1 cellular context compared by ENCODE assay signal in genomic region chr10:50624866-50625491, GRCh38.
A peak's percentile ranks its signal among the peaks of the same experiment; 100 is the strongest.
TF ChIP-seq lines count a peak whose summit lies in the region.

No MANE protein-coding gene starts in this region.

TF ChIP-seq in HepG2, 621 proteins besides CTCF, POLR2A, EP300 and RAD21 (continued from another document and continues in another):
- TF ChIP-seq MTERF4 (CRISPR knock-in tag; IDR thresholded peaks at IDR 0.05) (no peak; the same call in 1 of the 2 replicates), ZNF503 (CRISPR knock-in tag; IDR thresholded peaks at IDR 0.05) (no peak; the same call in none of the 2 replicates), ARNT (IDR thresholded peaks at IDR 0.05) (no peak), JARID2 (CRISPR knock-in tag; IDR thresholded peaks at IDR 0.05; ENCODE audit: insufficient replicate concordance) (no peak), ZNF619 (CRISPR knock-in tag; IDR thresholded peaks at IDR 0.05) (0 out of 2 replicates have a peak, but pooled peaks have one; percentile 32), ZSCAN31 (CRISPR knock-in tag; IDR thresholded peaks at IDR 0.05; ENCODE audit: low read depth) (peak; percentile 78), TBL1XR1 (IDR thresholded peaks at IDR 0.05; ENCODE audit: borderline replicate concordance, low read length, partially characterized antibody) (no peak), ZNF564 (CRISPR knock-in tag; IDR thresholded peaks at IDR 0.05) (peak; percentile 83; the same call in 1 of the 2 replicates), ZNF143 (CRISPR knock-in tag; IDR thresholded peaks at IDR 0.05) (peak; percentile 73), HOXA3 (CRISPR knock-in tag; IDR thresholded peaks at IDR 0.05) (peak; percentile 77; the same call in 1 of the 2 replicates), ZNF607 (CRISPR knock-in tag; IDR thresholded peaks at IDR 0.05; ENCODE audit: borderline replicate concordance) (peak; percentile 11; the same call in 1 of the 2 replicates), YEATS4 (CRISPR knock-in tag; IDR thresholded peaks at IDR 0.05; ENCODE audit: borderline replicate concordance) (peak; percentile 81), ZNF207 (IDR thresholded peaks at IDR 0.05; ENCODE audit: borderline replicate concordance) (no peak), ZNF17 (CRISPR knock-in tag; IDR thresholded peaks at IDR 0.05) (no peak), ZBTB39 (CRISPR knock-in tag; IDR thresholded peaks at IDR 0.05) (peak; percentile 48; the same call in 1 of the 2 replicates), LCORL (IDR thresholded peaks at IDR 0.05) (no peak), LCORL (CRISPR knock-in tag; IDR thresholded peaks at IDR 0.05) (peak; percentile 74), ZNF639 (CRISPR knock-in tag; conservative IDR thresholded peaks at IDR 0.05) (peak; percentile 75; the same call in 1 of the 2 replicates), ZNF672 (CRISPR knock-in tag; IDR thresholded peaks at IDR 0.05) (no peak), ZNF329 (CRISPR knock-in tag; IDR thresholded peaks at IDR 0.05; ENCODE audit: low read depth) (peak; percentile 36; the same call in 1 of the 2 replicates), NKX3-1 (CRISPR knock-in tag; IDR thresholded peaks at IDR 0.05) (peak; percentile 73; the same call in 1 of the 2 replicates), ZNF562 (CRISPR knock-in tag; IDR thresholded peaks at IDR 0.05; ENCODE audit: borderline replicate concordance) (no peak), HMGA1 (CRISPR knock-in tag; conservative IDR thresholded peaks at IDR 0.05) (no peak), TGIF2 (CRISPR knock-in tag; IDR thresholded peaks at IDR 0.05) (peak; percentile 73; the same call in 1 of the 2 replicates), AFF4 (CRISPR knock-in tag; IDR thresholded peaks at IDR 0.05) (0 out of 2 replicates have a peak, but pooled peaks have one; percentile 38), HES4 (CRISPR knock-in tag; IDR thresholded peaks at IDR 0.05; ENCODE audit: borderline replicate concordance) (peak; percentile 37), ZNF792 (CRISPR knock-in tag; IDR thresholded peaks at IDR 0.05) (no peak), WIZ (CRISPR knock-in tag; IDR thresholded peaks at IDR 0.05) (peak; percentile 8; the same call in 1 of the 2 replicates), SMC3 (IDR thresholded peaks at IDR 0.05; ENCODE audit: low read length) (peak; percentile 24; the same call in 1 of the 2 replicates), RXRA (CRISPR knock-in tag; IDR thresholded peaks at IDR 0.05) (peak; percentile 31; the same call in 1 of the 2 replicates), ZNF790 (CRISPR knock-in tag; IDR thresholded peaks at IDR 0.05; ENCODE audit: borderline replicate concordance) (0 out of 2 replicates have a peak, but pooled peaks have one; percentile 79), ZNF333 (CRISPR knock-in tag; IDR thresholded peaks at IDR 0.05; ENCODE audit: borderline replicate concordance) (0 out of 2 replicates have a peak, but pooled peaks have one; percentile 76), ZNF543 (CRISPR knock-in tag; IDR thresholded peaks at IDR 0.05) (no peak), HDAC2 (CRISPR knock-in tag; IDR thresholded peaks at IDR 0.05) (peak; percentile 12; the same call in 1 of the 2 replicates), SMARCE1 (IDR thresholded peaks at IDR 0.05; ENCODE audit: borderline replicate concordance) (no peak), ZNF44 (CRISPR knock-in tag; IDR thresholded peaks at IDR 0.05) (0 out of 2 replicates have a peak, but pooled peaks have one; percentile 3), ZBTB7B (CRISPR knock-in tag; IDR thresholded peaks at IDR 0.05) (no peak; the same call in none of the 2 replicates), KDM1A (CRISPR knock-in tag; IDR thresholded peaks at IDR 0.05) (0 out of 2 replicates have a peak, but pooled peaks have one; percentile 11), PAXIP1 (CRISPR knock-in tag; conservative IDR thresholded peaks at IDR 0.05) (no peak), ZNF292 (CRISPR knock-in tag; IDR thresholded peaks at IDR 0.05; ENCODE audit: borderline replicate concordance, low read depth) (no peak), FOSL1 (CRISPR knock-in tag; IDR thresholded peaks at IDR 0.05; ENCODE audit: borderline replicate concordance) (0 out of 2 replicates have a peak, but pooled peaks have one; percentile 23), ZUFSP (CRISPR knock-in tag; IDR thresholded peaks at IDR 0.05; ENCODE audit: borderline replicate concordance) (no peak), PLRG1 (conservative IDR thresholded peaks at IDR 0.05) (no peak), ZSCAN30 (CRISPR knock-in tag; IDR thresholded peaks at IDR 0.05) (no peak), CBX5 (CRISPR knock-in tag; IDR thresholded peaks at IDR 0.05; ENCODE audit: borderline replicate concordance) (peak; percentile 75; the same call in 1 of the 2 replicates), FOXK1 (CRISPR knock-in tag; IDR thresholded peaks at IDR 0.05; ENCODE audit: borderline replicate concordance, low read depth) (0 out of 2 replicates have a peak, but pooled peaks have one; percentile 11), ZNF577 (CRISPR knock-in tag; IDR thresholded peaks at IDR 0.05; ENCODE audit: borderline replicate concordance, low read depth) (no peak), ZNF549 (CRISPR knock-in tag; IDR thresholded peaks at IDR 0.05) (0 out of 2 replicates have a peak, but pooled peaks have one; percentile 6), ZNF326 (CRISPR knock-in tag; IDR thresholded peaks at IDR 0.05; ENCODE audit: borderline replicate concordance) (no peak)
